ENCODE assay signal across 16 cellular contexts in genomic region chr16:5504028-5504758, GRCh38.
DNase-seq lines count a peak whose midpoint lies in the region; ATAC-seq and TF ChIP-seq lines count a peak whose summit lies in the region.
"Had no signal": no experiment of that assay in that cellular context is flagged by ENCODE, and none has a peak within 500 bp of the region (broad histone marks: within the 10 kb centered on the region; RNA-seq: fewer than 3 reads in every experiment).

No MANE protein-coding gene starts in this region.

- no peak overlapping the region for H3K4me3 ChIP-seq in heart left ventricle
- no peak overlapping the region for H3K4me3 ChIP-seq in right cardiac atrium (ENCODE audit: low read length)
- H3K4me3 ChIP-seq: spleen, tibial artery had no signal

- H3K9me3 ChIP-seq in heart left ventricle (no peaks in the 10 kb centered on the region), right cardiac atrium (ENCODE audit: control insufficient read depth, low read length) (no peaks in the 10 kb centered on the region)
- H3K9me3 ChIP-seq: spleen, tibial artery had no signal

- TF ChIP-seq CTCF in heart left ventricle (IDR thresholded peaks at IDR 0.05) = no peak

- no peak for TF ChIP-seq POLR2A in heart left ventricle (IDR thresholded peaks at IDR 0.05)

- H3K4me1 ChIP-seq in heart left ventricle (peaks cover 0 to 6% (median 0%) of the 10 kb centered on the region in 12 donors), right cardiac atrium (ENCODE audit: control insufficient read depth, insufficient read depth, low read length) (no peaks in the 10 kb centered on the region)
- H3K4me1 ChIP-seq: spleen, tibial artery had no signal

- intact Hi-C loops in heart left ventricle (cut with DNase I) (loop anchor here in 5 of 10 donors (5.0 to 10.0 kb wide), 3 partner anchors 111 to 1141 kb away; no protein-coding TSS in a partner anchor), right cardiac atrium (cut with DNase I) (no loop called here)

- WGBS in heart left ventricle, 4 donors = 15 to 40% (median 31%) methylated on average over 8 to 12 of the region's 12 CpGs
- WGBS in right cardiac atrium = 30% methylated on average over 12 of the region's 12 CpGs

- H3K27me3 ChIP-seq in heart left ventricle = peaks cover 0 to 15% (median 0%) of the 10 kb centered on the region in 9 donors
- H3K27me3 ChIP-seq in right cardiac atrium (ENCODE audit: control insufficient read depth, insufficient read depth) = no peaks in the 10 kb centered on the region

- H3K36me3 ChIP-seq in heart left ventricle = no peaks in the 10 kb centered on the region
- H3K36me3 ChIP-seq: spleen, tibial artery had no signal

- peak in 3 of 4 donors; percentile 67 to 69 (median 68) for ATAC-seq in heart left ventricle
- no peak for ATAC-seq in right cardiac atrium

- DNase-seq in heart left ventricle (peak in 3 of 5 donors; percentile 11 to 59 (median 31)), right cardiac atrium (no peak), cerebellar cortex (ENCODE audit: low spot score) (peak; percentile 70), midbrain (lab: John Stamatoyannopoulos, UW) (peak; percentile 63), NOMO-1 treated with DMSO at 0.1 percent for 48 hours (lab: John Stamatoyannopoulos, UW; ENCODE audit: unreplicated experiment) (no peak), SKM-1 treated with dmso at 0.1 percent for 144 hours (lab: John Stamatoyannopoulos, UW; ENCODE audit: unreplicated experiment) (no peak), DMS53 treated with DMSO at 0.1 percent for 48 hours (lab: John Stamatoyannopoulos, UW; ENCODE audit: unreplicated experiment) (no peak), UCSD-AML1 (lab: John Stamatoyannopoulos, UW; ENCODE audit: unreplicated experiment) (no peak)
- DNase-seq: ACHN; activated CD4-positive, alpha-beta T cell treated with anti-CD3 and anti-CD28 coated beads for 1 hour; aorta; effector CD4-positive, alpha-beta T cell; left cardiac atrium; NCI-H1436; spleen; tibial artery had no signal

- H3K27ac ChIP-seq in heart left ventricle (no peak overlapping the region), right cardiac atrium (ENCODE audit: low read length) (no peak overlapping the region)
- H3K27ac ChIP-seq: spleen, tibial artery had no signal

Comparison
In these comparisons a context has a peak if more than half of its experiments do, and no peak if none do; other contexts are left out.
1. ATAC-seq: peak in heart left ventricle (3 of 4); none in right cardiac atrium (0 of 2).
2. DNase-seq: peak in heart left ventricle (3 of 5), cerebellar cortex (single experiment) and midbrain (single experiment); none in right cardiac atrium (0 of 3), NOMO-1 treated with DMSO at 0.1 percent for 48 hours (single experiment), SKM-1 treated with dmso at 0.1 percent for 144 hours (single experiment), DMS53 treated with DMSO at 0.1 percent for 48 hours (single experiment) and UCSD-AML1 (single experiment).